In the genomic region with DNA sequence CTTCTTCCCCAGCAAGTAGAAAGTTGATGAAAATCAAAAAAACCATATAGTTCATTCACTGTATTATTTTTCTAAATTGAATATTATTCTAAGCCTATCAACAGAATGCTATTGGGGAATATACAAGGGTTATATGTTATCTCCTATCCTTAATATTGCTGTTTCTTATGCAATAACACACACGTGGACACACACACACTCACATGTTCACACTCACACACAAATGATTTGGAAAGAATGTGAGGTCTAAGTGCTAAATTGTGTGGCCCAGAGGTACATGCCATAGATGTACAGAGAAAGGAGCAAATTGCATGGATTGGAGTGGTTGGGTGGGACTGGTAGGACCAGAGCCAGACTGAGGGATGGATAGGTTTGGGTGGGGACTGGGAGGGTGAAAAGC, we compare ENCODE assay signal across 29 cellular contexts. TPM values are rescaled to one million over a fixed set of nuclear protein-coding genes. Genes with fewer than 3 reads are reported as not detected.
DNase-seq lines count a peak whose midpoint lies in the region; ATAC-seq, FAIRE-seq and TF ChIP-seq lines count a peak whose summit lies in the region.
"Had no signal": no experiment of that assay in that cellular context is flagged by ENCODE, and none has a peak within 500 bp of the region (broad histone marks: within the 10 kb centered on the region; RNA-seq: fewer than 3 reads in every experiment).

No MANE protein-coding gene starts in this region.

- no peak overlapping the region for H2AK5ac ChIP-seq in IMR-90 (ENCODE audit: low read depth, low read length)

- no peak overlapping the region for H2BK20ac ChIP-seq in IMR-90 (ENCODE audit: low read depth, low read length)

- H2AFZ ChIP-seq in IMR-90 (replicated peaks; ENCODE audit: low read length, poor library complexity) (no peak overlapping the region), keratinocyte (ENCODE audit: control insufficient read depth, low read length) (no peak overlapping the region), OCI-LY7 (ENCODE audit: low read length) (no peak overlapping the region)

- CTCF ChIA-PET in HEK293 (lab: Yijun Ruan, JAX) = no interaction called here
- CTCF ChIA-PET in IMR-90 (lab: Yijun Ruan, JAX) = no interaction called here
- CTCF ChIA-PET in OCI-LY7 (lab: Charles Lee; ENCODE audit: unreplicated experiment) = no interaction called here

- POLR2A ChIA-PET in HEK293 (lab: Yijun Ruan, JAX) (no interaction called here), IMR-90 (lab: Charles Lee; ENCODE audit: unreplicated experiment) (no interaction called here), OCI-LY7 (lab: Charles Lee) (interaction anchor here (0.7 kb wide), 1 partner anchor 11 kb away, joined by 5 read pairs; no protein-coding TSS in a partner anchor)

- no peak overlapping the region for H3K14ac ChIP-seq in IMR-90 (replicated peaks; ENCODE audit: low read depth, low read length)

- in situ Hi-C loops in IMR-90 (cut with MboI; ENCODE audit: low sequenced_read_pairs) = no loop called here

- no peak overlapping the region for H2BK120ac ChIP-seq in IMR-90 (ENCODE audit: low read depth, low read length)

- DNase-seq in IMR-90 = no peak
- DNase-seq in keratinocyte (ENCODE audit: low read depth, low spot score) = no peak
- no peak for DNase-seq in OCI-LY7 (ENCODE audit: low spot score)
- no peak for DNase-seq in NCI-H2196 treated with DMSO at 0.1 percent for 48 hours (lab: John Stamatoyannopoulos, UW; ENCODE audit: unreplicated experiment)
- DNase-seq in HUDEP-2 (lab: John Stamatoyannopoulos, UW; ENCODE audit: unreplicated experiment in 76 of 76) = no peak
- DNase-seq: 8988T; ACHN; BE2C; C1 segment of cervical spinal cord; CD4-positive, alpha-beta memory T cell; CD4-positive, CD25-positive, alpha-beta regulatory T cell; CD8-positive, alpha-beta memory T cell; COR-L47; DMS 273 treated with DMSO at 0.1 percent for 48 hours; DMS153; DMS53; DMS79; DND-41; EL; GF-D8 had no signal

- H3K23ac ChIP-seq in IMR-90 (ENCODE audit: low read depth, low read length) = no peak overlapping the region

- H3K36me3 ChIP-seq in HEK293 (ENCODE audit: control insufficient read depth in 2 of 2, insufficient read depth in 1 of 2, low read length in 2 of 2) (no peaks in the 10 kb centered on the region), IMR-90 (ENCODE audit: control insufficient read depth, insufficient read depth, low read length) (no peaks in the 10 kb centered on the region), keratinocyte (ENCODE audit: control insufficient read depth in 2 of 2, extremely low read depth in 1 of 2, insufficient read depth in 2 of 2, low read length in 2 of 2) (no peaks in the 10 kb centered on the region), OCI-LY7 (ENCODE audit: insufficient read depth, low read length) (no peaks in the 10 kb centered on the region)
- H3K36me3 ChIP-seq: BE2C, BLaER1 had no signal

- intact Hi-C loops in IMR-90 (cut with micrococcal nuclease) = no loop called here
- intact Hi-C loops in OCI-LY7 (cut with micrococcal nuclease; ENCODE audit: unreplicated experiment) = no loop called here

- dilution Hi-C loops in IMR-90 (cut with HindIII; ENCODE audit: low sequenced_read_pairs, unreplicated experiment) = no loop called here
- dilution Hi-C loops in keratinocyte (cut with MboI; ENCODE audit: extremely low pct_ligation_motif_present, low sequenced_read_pairs) = no loop called here

- H3K27ac ChIP-seq in HEK293 (ENCODE audit: extremely low read depth, low read depth, low read length) = no peak overlapping the region
- H3K27ac ChIP-seq in IMR-90 (ENCODE audit: insufficient read depth, low read length) = no peak overlapping the region
- H3K27ac ChIP-seq in keratinocyte (ENCODE audit: control insufficient read depth, insufficient read depth, low read length) = no peak overlapping the region
- no peak overlapping the region for H3K27ac ChIP-seq in OCI-LY7 (ENCODE audit: low read depth, low read length, poor library complexity, severe bottlenecking)
- H3K27ac ChIP-seq: BLaER1 had no signal

- no peaks in the 10 kb centered on the region for H4K20me1 ChIP-seq in IMR-90 (ENCODE audit: insufficient read depth, low read length)
- H4K20me1 ChIP-seq in keratinocyte (ENCODE audit: control insufficient read depth, extremely low read depth, insufficient read depth, low read length) = no peaks in the 10 kb centered on the region
- H4K20me1 ChIP-seq in OCI-LY7 (ENCODE audit: insufficient read depth, low read length) = no peaks in the 10 kb centered on the region
- H4K20me1 ChIP-seq: BLaER1 had no signal

- no peaks in the 10 kb centered on the region for H3K9me2 ChIP-seq in OCI-LY7 (ENCODE audit: insufficient read depth, low read length)

- H3K4me2 ChIP-seq in IMR-90 (ENCODE audit: low read depth, low read length) = no peak overlapping the region
- no peak overlapping the region for H3K4me2 ChIP-seq in keratinocyte (ENCODE audit: control insufficient read depth, extremely low read depth, insufficient read depth, low read depth, low read length)
- no peak overlapping the region for H3K4me2 ChIP-seq in OCI-LY7 (ENCODE audit: low read length)
- H3K4me2 ChIP-seq: BLaER1 had no signal

- ATAC-seq in IMR-90 (ENCODE audit: low read depth) (no peak), HG02840 (IDR thresholded peaks at IDR 0.05; ENCODE audit: low FRiP score, unreplicated experiment) (no peak)

- FAIRE-seq in G401.6 (lab: Jason Lieb, UNC) (peak; percentile 11), keratinocyte (lab: Jason Lieb, UNC) (peak; percentile 29)
- FAIRE-seq: A204.1, GM12891, GM19239 had no signal

- H3K9ac ChIP-seq in IMR-90 (ENCODE audit: low read depth, low read length) (no peak overlapping the region), keratinocyte (ENCODE audit: control insufficient read depth, extremely low read depth, insufficient read depth, low read length) (no peak overlapping the region)
- H3K9ac ChIP-seq: BLaER1 had no signal

- peak overlapping the region; percentile 42 for H2AK9ac ChIP-seq in IMR-90 (replicated peaks; ENCODE audit: low read depth, low read length, poor library complexity)

- no TSS peak for BruUV-seq in IMR-90 (replicated peaks; lab: Mats Ljungman, UMichigan)
- no TSS peak for BruUV-seq in OCI-LY7 (replicated peaks; lab: Mats Ljungman, UMichigan)

- H2BK15ac ChIP-seq in IMR-90 (ENCODE audit: low read depth, low read length) = no peak overlapping the region

- no peak overlapping the region for H3K56ac ChIP-seq in IMR-90 (ENCODE audit: extremely low read depth, insufficient read depth, low read length)

- no peak for TF ChIP-seq POLR2A in IMR-90 (IDR thresholded peaks at IDR 0.05; ENCODE audit: low read depth, low read length)

- H4K91ac ChIP-seq in IMR-90 (ENCODE audit: insufficient read depth, low read depth, low read length) = no peak overlapping the region

- H4K5ac ChIP-seq in IMR-90 (ENCODE audit: low read depth, low read length) = no peak overlapping the region

- WGBS in IMR-90 (ENCODE audit: extremely low coverage in 2 of 2, insufficient read length in 1 of 2), 2 experiments = no CpG with 5 or more reads among the region's 1 CpG

- H3K9me3 ChIP-seq in HEK293 (ENCODE audit: control insufficient read depth, insufficient read depth, low read depth, low read length) (no peaks in the 10 kb centered on the region), IMR-90 (ENCODE audit: control insufficient read depth, insufficient read depth, low read length) (no peaks in the 10 kb centered on the region), keratinocyte (ENCODE audit: control insufficient read depth, low read depth, low read length) (no peaks in the 10 kb centered on the region), OCI-LY7 (ENCODE audit: low read length) (no peaks in the 10 kb centered on the region)
- H3K9me3 ChIP-seq: BE2C had no signal

- TF ChIP-seq CTCF in HEK293 (tag by site-specific recombination; IDR thresholded peaks at IDR 0.05) = no peak
- no peak for TF ChIP-seq CTCF in IMR-90 (conservative IDR thresholded peaks at IDR 0.05; ENCODE audit: low read depth, low read length)
- no peak for TF ChIP-seq CTCF in keratinocyte (optimal IDR thresholded peaks at IDR 0.05 in 1 of 3, IDR thresholded peaks at IDR 0.05 in 1 of 3, conservative IDR thresholded peaks at IDR 0.05 in 1 of 3; ENCODE audit: extremely low read depth in 1 of 3, insufficient read depth in 2 of 3, low read length in 3 of 3)
- TF ChIP-seq CTCF in OCI-LY7 (conservative IDR thresholded peaks at IDR 0.05; ENCODE audit: low read length) = no peak

- H3K4me3 ChIP-seq in HEK293 (ENCODE audit: low read depth, low read length) = no peak overlapping the region
- no peak overlapping the region for H3K4me3 ChIP-seq in IMR-90 (ENCODE audit: insufficient read depth, low read depth, low read length)
- no peak overlapping the region for H3K4me3 ChIP-seq in keratinocyte (ENCODE audit: control insufficient read depth in 2 of 3, extremely low read depth in 1 of 3, insufficient read depth in 2 of 3, low read depth in 1 of 3, low read length in 3 of 3)
- H3K4me3 ChIP-seq in OCI-LY7 (ENCODE audit: low read depth, low read length, poor library complexity, severe bottlenecking) = no peak overlapping the region
- H3K4me3 ChIP-seq: BLaER1 had no signal

- no peak overlapping the region for H3K4ac ChIP-seq in IMR-90 (ENCODE audit: low read depth, low read length)

- H3K79me2 ChIP-seq in keratinocyte (ENCODE audit: control insufficient read depth, insufficient read depth, low read length) (no peaks in the 10 kb centered on the region), OCI-LY7 (ENCODE audit: insufficient read depth, low read depth, low read length) (no peaks in the 10 kb centered on the region)

- no peak overlapping the region for H3K18ac ChIP-seq in IMR-90 (ENCODE audit: low read depth, low read length)

- no peaks in the 10 kb centered on the region for H3K79me1 ChIP-seq in IMR-90 (ENCODE audit: low read depth in 1 of 2, low read length in 2 of 2)

- no peak for TF ChIP-seq RAD21 in IMR-90 (IDR thresholded peaks at IDR 0.05; ENCODE audit: low read length)

- no peak overlapping the region for H4K8ac ChIP-seq in IMR-90 (ENCODE audit: low read depth in 2 of 2, low read length in 2 of 2)

- H3K9me1 ChIP-seq in IMR-90 (ENCODE audit: insufficient read depth, low read length) (peaks cover 3% of the 10 kb centered on the region; the same call in 1 of the 2 replicates), keratinocyte (ENCODE audit: control insufficient read depth, extremely low read depth, insufficient read depth, low read length) (no peaks in the 10 kb centered on the region)

- H2BK5ac ChIP-seq in IMR-90 (ENCODE audit: low read depth, low read length, poor library complexity, severe bottlenecking) = no peak overlapping the region

- H3K27me3 ChIP-seq in IMR-90 (ENCODE audit: control insufficient read depth, insufficient read depth, low read length) (no peaks in the 10 kb centered on the region; the same call in 1 of the 2 replicates), keratinocyte (ENCODE audit: control insufficient read depth, extremely low read depth, insufficient read depth, low read length) (no peaks in the 10 kb centered on the region)
- H3K27me3 ChIP-seq: BE2C, BLaER1 had no signal

- no peaks in the 10 kb centered on the region for H3K4me1 ChIP-seq in HEK293 (ENCODE audit: control insufficient read depth, insufficient read depth, low read length)
- peaks cover 5% of the 10 kb centered on the region; the same call in 1 of the 2 replicates for H3K4me1 ChIP-seq in IMR-90 (ENCODE audit: control insufficient read depth, insufficient read depth, low read length)
- H3K4me1 ChIP-seq in keratinocyte (ENCODE audit: control insufficient read depth, extremely low read depth, insufficient read depth, low read length) = no peaks in the 10 kb centered on the region
- H3K4me1 ChIP-seq in OCI-LY7 (ENCODE audit: insufficient read depth, low read length, poor library complexity, severe bottlenecking) = peaks cover 11% of the 10 kb centered on the region
- H3K4me1 ChIP-seq: BE2C had no signal

RNA-seq across cellular contexts. Expression of a gene that starts 45.1 kb away (rescaled TPM):
- total RNA-seq in IMR-90 (2012; rRNA removed) (17.0 and 27.2 TPM in 2 replicates), OCI-LY7 (2022) (35.2 and 43.6 TPM in 2 replicates)
- polyA plus RNA-seq in IMR-90 (2012; rRNA removed) (14.2 and 17.8 TPM in 2 replicates), keratinocyte (10.6 to 11.7 TPM (median 11.5 TPM) in 3 replicates)
- polyA plus RNA-seq in IMR-90 (2012; cell fraction: cytosol; rRNA removed) = 5.8 and 10.2 TPM in 2 replicates
- polyA plus RNA-seq in IMR-90 (2012; cell fraction: nucleus; rRNA removed; ENCODE audit: low replicate concordance) = 10.8 and 22.4 TPM in 2 replicates
- 38.6 TPM for polyA plus RNA-seq in keratinocyte (2011; ENCODE audit: low read depth)
- 8.8 and 12.8 TPM in 2 replicates for polyA plus RNA-seq in keratinocyte (2011; cell fraction: cytosol; rRNA removed)
- polyA plus RNA-seq in keratinocyte (2011; cell fraction: nucleus; rRNA removed) = 22.2 and 25.5 TPM in 2 replicates
- 16.7 and 17.2 TPM in 2 replicates for polyA plus RNA-seq in keratinocyte (2012; ENCODE audit: low replicate concordance)
- polyA minus RNA-seq in keratinocyte = 6.9 to 21.4 TPM (median 12.7 TPM) in 3 replicates
- polyA minus RNA-seq in keratinocyte (2011; cell fraction: cytosol; rRNA and poly(A)+ RNA removed) = 4.0 TPM
- 9.6 and 12.5 TPM in 2 replicates for polyA minus RNA-seq in keratinocyte (2011; cell fraction: nucleus; rRNA and poly(A)+ RNA removed)
- total RNA-seq in OCI-LY7 (2014; rRNA removed; shearing (Covaris generic)) = 55.0 and 85.0 TPM in 2 replicates

RNA-seq across cellular contexts. Expression of a gene that starts 45.1 kb away (rescaled TPM):
- total RNA-seq in IMR-90 (2012; rRNA removed) (under 0.01 TPM in 1 of 2 replicates, not detected in the other), OCI-LY7 (2022) (0.27 and 0.55 TPM in 2 replicates)
- polyA plus RNA-seq in IMR-90 (2012; rRNA removed) (not detected in 2 replicates), keratinocyte (0.03 to 0.04 TPM (median 0.03 TPM) in 3 replicates)
- polyA plus RNA-seq in IMR-90 (2012; cell fraction: cytosol; rRNA removed) = not detected in 2 replicates
- polyA plus RNA-seq in IMR-90 (2012; cell fraction: nucleus; rRNA removed; ENCODE audit: low replicate concordance) = not detected in 2 replicates
- polyA plus RNA-seq in keratinocyte (2011; ENCODE audit: low read depth) = not detected
- not detected in 2 replicates for polyA plus RNA-seq in keratinocyte (2011; cell fraction: cytosol; rRNA removed)
- polyA plus RNA-seq in keratinocyte (2011; cell fraction: nucleus; rRNA removed) = 0.08 TPM in 1 of 2 replicates, not detected in the other
- 0.05 TPM in 1 of 2 replicates, not detected in the other for polyA plus RNA-seq in keratinocyte (2012; ENCODE audit: low replicate concordance)
- not detected in 3 replicates for polyA minus RNA-seq in keratinocyte
- polyA minus RNA-seq in keratinocyte (2011; cell fraction: cytosol; rRNA and poly(A)+ RNA removed) = not detected
- 0.21 TPM in 1 of 2 replicates, not detected in the other for polyA minus RNA-seq in keratinocyte (2011; cell fraction: nucleus; rRNA and poly(A)+ RNA removed)
- 0.44 and 1.1 TPM in 2 replicates for total RNA-seq in OCI-LY7 (2014; rRNA removed; shearing (Covaris generic))
- polyA plus RNA-seq: AG04450; CD14-positive monocyte; CD8-positive, alpha-beta memory T cell had no signal
